10 cellular contexts compared by ENCODE assay signal in the genomic region with DNA sequence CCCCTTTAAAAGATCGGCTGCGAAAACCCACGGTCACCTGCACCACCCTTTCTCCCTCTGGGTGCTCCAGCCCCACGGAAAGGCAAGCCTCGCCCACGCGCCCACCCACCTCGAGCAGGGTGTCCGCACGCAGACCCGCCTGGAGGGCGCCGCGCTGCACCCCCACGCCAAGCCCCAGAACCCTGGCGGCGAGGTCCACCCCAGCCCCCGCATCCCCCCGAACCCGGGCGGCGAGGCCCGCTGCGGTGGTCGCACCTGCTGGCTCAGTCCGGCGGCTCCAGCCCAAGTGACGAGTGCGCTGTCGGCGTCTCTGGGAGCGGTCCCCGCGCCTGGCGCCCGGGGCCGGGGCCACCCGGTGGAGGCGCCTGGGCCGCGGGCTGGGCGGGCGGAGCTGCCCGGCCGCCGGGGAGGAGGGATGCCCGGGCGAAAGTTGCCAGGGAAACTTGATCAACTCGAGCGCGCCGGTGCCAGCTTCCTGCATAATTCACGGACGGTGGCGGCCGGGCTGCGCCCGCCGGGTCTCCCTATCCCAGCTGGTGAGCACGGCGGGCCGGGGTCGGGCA. TPM values are rescaled to one million over a fixed set of nuclear protein-coding genes. Genes with fewer than 3 reads are reported as not detected.
DNase-seq lines count a peak whose midpoint lies in the region; ATAC-seq, FAIRE-seq and TF ChIP-seq lines count a peak whose summit lies in the region.
"Had no signal": no experiment of that assay in that cellular context is flagged by ENCODE, and none has a peak within 500 bp of the region (broad histone marks: within the 10 kb centered on the region; RNA-seq: fewer than 3 reads in every experiment).

No MANE protein-coding gene starts in this region.

- H3K4me3 ChIP-seq in PC-9 (peak overlapping the region; percentile 97), rectal smooth muscle tissue (ENCODE audit: low read length) (peak overlapping the region; percentile 28), gastroesophageal sphincter (peak overlapping the region in 1 of 2 donors; percentile 58)
- no peak overlapping the region for H3K4me3 ChIP-seq in naive thymus-derived CD4-positive, alpha-beta T cell (ENCODE audit: low read length)

- no peaks in the 10 kb centered on the region for H3K36me3 ChIP-seq in PC-9 (ENCODE audit: low read depth)
- no peaks in the 10 kb centered on the region for H3K36me3 ChIP-seq in rectal smooth muscle tissue (ENCODE audit: control insufficient read depth, insufficient read depth, low read length)
- no peaks in the 10 kb centered on the region for H3K36me3 ChIP-seq in naive thymus-derived CD4-positive, alpha-beta T cell (ENCODE audit: control insufficient read depth in 2 of 3, insufficient read depth in 3 of 3, low read length in 3 of 3)
- no peaks in the 10 kb centered on the region for H3K36me3 ChIP-seq in gastroesophageal sphincter

- no peaks in the 10 kb centered on the region for H3K9me3 ChIP-seq in PC-9 (ENCODE audit: insufficient read depth, low read depth)
- no peaks in the 10 kb centered on the region for H3K9me3 ChIP-seq in naive thymus-derived CD4-positive, alpha-beta T cell (ENCODE audit: control insufficient read depth in 2 of 3, low read length in 3 of 3)
- no peaks in the 10 kb centered on the region for H3K9me3 ChIP-seq in gastroesophageal sphincter

- TF ChIP-seq POLR2A in gastroesophageal sphincter (IDR thresholded peaks at IDR 0.05), result no peak

- H3K9me3 Mint-ChIP-seq in naive thymus-derived CD4-positive, alpha-beta T cell, result peaks cover 0 to 2% (median 0%) of the 10 kb centered on the region in 11 donors

- TF ChIP-seq CTCF in PC-9 (conservative IDR thresholded peaks at IDR 0.05) (no peak), gastroesophageal sphincter (IDR thresholded peaks at IDR 0.05) (no peak)

- ATAC-seq in GM18907 (IDR thresholded peaks at IDR 0.05; ENCODE audit: unreplicated experiment) (peak; percentile 11), gastroesophageal sphincter (no peak), HG03135 (IDR thresholded peaks at IDR 0.05; ENCODE audit: unreplicated experiment) (no peak)
- ATAC-seq in naive thymus-derived CD4-positive, alpha-beta T cell, result no peak

- H3K27ac ChIP-seq in PC-9, result no peak overlapping the region
- H3K27ac ChIP-seq in rectal smooth muscle tissue (ENCODE audit: low read depth, low read length), result no peak overlapping the region
- no peak overlapping the region for H3K27ac ChIP-seq in naive thymus-derived CD4-positive, alpha-beta T cell (ENCODE audit: low read depth, low read length)
- H3K27ac ChIP-seq in gastroesophageal sphincter, result no peak overlapping the region
- H3K27ac ChIP-seq: KMS-11 had no signal

- intact Hi-C loops in PC-9 (cut with micrococcal nuclease; ENCODE audit: unreplicated experiment), result loop anchor here (10.0 kb wide), 1 partner anchor 174 kb away; no protein-coding TSS in a partner anchor
- intact Hi-C loops in naive thymus-derived CD4-positive, alpha-beta T cell (cut with micrococcal nuclease), result no loop called here

- BruUV-seq in PC-9 (replicated peaks; lab: Mats Ljungman, UMichigan), result no TSS peak

- H3F3A ChIP-seq in PC-9 (ENCODE audit: insufficient read depth, low read depth), result peaks cover 26% of the 10 kb centered on the region

- H3K4me1 ChIP-seq in PC-9 (replicated peaks; ENCODE audit: insufficient read depth) (peaks cover 40% of the 10 kb centered on the region), rectal smooth muscle tissue (ENCODE audit: control insufficient read depth, insufficient read depth, low read length) (no peaks in the 10 kb centered on the region), gastroesophageal sphincter (peaks cover 0 to 32% (median 14%) of the 10 kb centered on the region in 3 donors)
- no peaks in the 10 kb centered on the region for H3K4me1 ChIP-seq in naive thymus-derived CD4-positive, alpha-beta T cell (ENCODE audit: control insufficient read depth in 2 of 2, insufficient read depth in 2 of 2, low read length in 2 of 2)

- peaks cover 19% of the 10 kb centered on the region for H4K20me1 ChIP-seq in PC-9 (ENCODE audit: insufficient read depth)

- H3K27me3 ChIP-seq in PC-9 (ENCODE audit: insufficient read depth, low read depth) (no peaks in the 10 kb centered on the region), rectal smooth muscle tissue (ENCODE audit: control insufficient read depth, insufficient read depth, low read length) (peaks cover 4% of the 10 kb centered on the region), gastroesophageal sphincter (peaks cover 90% of the 10 kb centered on the region)
- H3K27me3 ChIP-seq in naive thymus-derived CD4-positive, alpha-beta T cell (ENCODE audit: control insufficient read depth in 2 of 2, insufficient read depth in 2 of 2, low read length in 2 of 2), result peaks cover 4 to 6% of the 10 kb centered on the region in 2 donors

- no peak for TF ChIP-seq EP300 in gastroesophageal sphincter (IDR thresholded peaks at IDR 0.05)

- CTCF ChIA-PET in PC-9 (lab: Charles Lee), result interaction anchor here (0.7 to 2.5 kb wide), 3 partner anchors 10 to 130 kb away, joined by 5 to 12 read pairs (median 7); no protein-coding TSS in a partner anchor
- CTCF ChIA-PET in naive thymus-derived CD4-positive, alpha-beta T cell (lab: Charles Lee), result no interaction called here

- POLR2A ChIA-PET in PC-9 (lab: Charles Lee; ENCODE audit: unreplicated experiment), result interaction anchor here (0.6 kb wide), 2 partner anchors 10 to 78 kb away, joined by 3 to 30 read pairs; no protein-coding TSS in a partner anchor
- POLR2A ChIA-PET in naive thymus-derived CD4-positive, alpha-beta T cell (lab: Charles Lee), result no interaction called here

- no peaks in the 10 kb centered on the region for H3K36me3 Mint-ChIP-seq in naive thymus-derived CD4-positive, alpha-beta T cell

- peaks cover 52 to 69% (median 56%) of the 10 kb centered on the region in 5 donors for H3K27me3 Mint-ChIP-seq in naive thymus-derived CD4-positive, alpha-beta T cell

- DNase-seq in PC-9 (peak in 1 of 2 experiments; percentile 49), frontal cortex (ENCODE audit: low spot score in 2 of 2) (peak; percentile 52 to 62), NCI-H82 treated with DMSO at 0.1 percent for 48 hours (lab: John Stamatoyannopoulos, UW; ENCODE audit: unreplicated experiment) (no peak)
- DNase-seq in naive thymus-derived CD4-positive, alpha-beta T cell, result no peak

- H3K4me1 Mint-ChIP-seq in naive thymus-derived CD4-positive, alpha-beta T cell, result peaks cover 0 to 13% (median 2%) of the 10 kb centered on the region in 7 donors

- no peak overlapping the region for H3K27ac Mint-ChIP-seq in naive thymus-derived CD4-positive, alpha-beta T cell

- H3K9me2 ChIP-seq in PC-9 (ENCODE audit: insufficient read depth), result no peaks in the 10 kb centered on the region

- WGBS in gastroesophageal sphincter (ENCODE audit: low coverage in 1 of 2), 2 donors, result no CpG with 5 or more reads among the region's 63 CpGs

- peaks cover 45% of the 10 kb centered on the region for H3K79me2 ChIP-seq in PC-9 (ENCODE audit: low read depth)

- no peak overlapping the region for H3K9ac ChIP-seq in rectal smooth muscle tissue (ENCODE audit: low read length)
- H3K9ac ChIP-seq: KMS-11 had no signal

- H3K4me3 Mint-ChIP-seq in naive thymus-derived CD4-positive, alpha-beta T cell, result peak overlapping the region in 4 of 10 donors; percentile 24 to 73 (median 48)

- H2AFZ ChIP-seq in PC-9, result no peak overlapping the region; the same call in 1 of the 2 replicates

- no peak for FAIRE-seq in frontal cortex (lab: Jason Lieb, UNC)

- peak overlapping the region; percentile 83 for H3K4me2 ChIP-seq in PC-9
- H3K4me2 ChIP-seq: KMS-11 had no signal

RNA-seq across cellular contexts. Expression of a gene that starts 1.1 kb away (rescaled TPM):
- total RNA-seq in PC-9 (2021) (49.2 and 50.5 TPM in 2 replicates), frontal cortex (24.5 TPM), gastroesophageal sphincter (10 to 100 TPM in 3 of 4 donors, 1 to 10 TPM in 1; 1.6 to 14.5 (median 13.8) TPM)
- total RNA-seq in naive thymus-derived CD4-positive, alpha-beta T cell, result under 1 TPM in 2 of 5 experiments, not detected in 3; 0.29 to 0.72 TPM
- polyA plus RNA-seq in naive thymus-derived CD4-positive, alpha-beta T cell, result not detected
- total RNA-seq: activated CD8-positive, alpha-beta memory T cell treated with anti-CD3 and anti-CD28 coated beads for 36 hours had no signal

Comparison
In these comparisons a context has a peak if more than half of its experiments do, and no peak if none do; other contexts are left out.
1. DNase-seq: peak in frontal cortex (2 of 2); none in naive thymus-derived CD4-positive, alpha-beta T cell (0 of 9) and NCI-H82 treated with DMSO at 0.1 percent for 48 hours (single experiment).